Comparison of ENCODE assay signal across 18 cellular contexts in the genomic region with DNA sequence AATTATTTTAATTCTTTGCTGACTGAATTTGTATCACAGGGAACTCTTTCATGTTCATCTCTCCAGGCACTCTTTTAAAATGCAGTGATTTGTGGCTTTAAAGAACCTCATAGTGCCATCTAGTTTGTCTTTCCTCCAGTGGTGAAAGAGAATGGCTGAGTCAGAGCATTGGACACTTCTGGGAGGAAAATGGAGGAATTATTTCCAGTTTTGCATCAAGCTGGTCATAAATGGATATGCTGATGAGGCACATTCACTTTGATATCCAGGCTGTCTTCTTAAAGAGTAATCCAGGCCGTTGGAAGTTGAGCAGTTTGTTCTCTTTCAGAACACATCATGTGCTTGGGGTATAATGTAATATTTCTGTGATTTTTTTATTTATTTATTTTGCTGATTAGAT.
"Had no signal": no experiment of that assay in that cellular context is flagged by ENCODE, and none has a peak within 500 bp of the region (broad histone marks: within the 10 kb centered on the region; RNA-seq: fewer than 3 reads in every experiment).

No MANE protein-coding gene starts in this region.

- H3K9me3 ChIP-seq: ovary, stomach had no signal

- H3K4me3 ChIP-seq: ovary, skin epidermis, stomach had no signal

- DNase-seq: activated CD4-positive, alpha-beta T cell treated with anti-CD3 and anti-CD28 coated beads for 36 hours; activated CD8-positive, alpha-beta memory T cell treated with anti-CD3 and anti-CD28 coated beads, Interleukin-2, amount 50 U/mL, for 48 hours; activated CD8-positive, alpha-beta T cell treated with anti-CD3 and anti-CD28 coated beads, Interleukin-2, amount 10 ng/mL, durations not matched to agents 7 days and 5 days; activated naive CD4-positive, alpha-beta T cell; effector memory CD8-positive, alpha-beta T cell; head of caudate nucleus; islet precursor cell; left ventricle myocardium superior; ovary; retina; stomach; T1000; WERI-Rb-1 had no signal

- H3K27me3 Mint-ChIP-seq: activated CD4-positive, alpha-beta T cell treated with anti-CD3 and anti-CD28 coated beads for 36 hours; central memory CD8-positive, alpha-beta T cell; effector memory CD8-positive, alpha-beta T cell had no signal

- H3K27me3 ChIP-seq: ovary, stomach had no signal

- H3K4me1 ChIP-seq: stomach had no signal

- H3K4me1 Mint-ChIP-seq: activated CD4-positive, alpha-beta T cell treated with anti-CD3 and anti-CD28 coated beads for 36 hours; central memory CD8-positive, alpha-beta T cell; neural crest cell had no signal

- H3K36me3 ChIP-seq: ovary, WERI-Rb-1 had no signal

- H3K27ac Mint-ChIP-seq: activated CD4-positive, alpha-beta T cell treated with anti-CD3 and anti-CD28 coated beads for 36 hours; activated CD8-positive, alpha-beta T cell treated with anti-CD3 and anti-CD28 coated beads, Interleukin-2, amount 10 ng/mL, durations not matched to agents 7 days and 5 days; effector memory CD8-positive, alpha-beta T cell; mesothelial cell of epicardium had no signal

- H3K9me3 Mint-ChIP-seq: central memory CD8-positive, alpha-beta T cell; effector memory CD8-positive, alpha-beta T cell; mesothelial cell of epicardium; neural crest cell had no signal

- H3K27ac ChIP-seq: epithelial cell of prostate, ovary, skin epidermis, stomach, WERI-Rb-1 had no signal

- H3K4me3 Mint-ChIP-seq: activated CD4-positive, alpha-beta T cell treated with anti-CD3 and anti-CD28 coated beads for 36 hours; activated CD8-positive, alpha-beta T cell treated with anti-CD3 and anti-CD28 coated beads, Interleukin-2, amount 10 ng/mL, durations not matched to agents 7 days and 5 days; central memory CD8-positive, alpha-beta T cell; effector memory CD8-positive, alpha-beta T cell; mesothelial cell of epicardium; neural crest cell had no signal

- ATAC-seq: activated CD4-positive, alpha-beta T cell treated with anti-CD3 and anti-CD28 coated beads for 36 hours; activated CD8-positive, alpha-beta T cell treated with anti-CD3 and anti-CD28 coated beads, Interleukin-2, amount 10 ng/mL, durations not matched to agents 7 days and 5 days; effector memory CD8-positive, alpha-beta T cell; left ventricle myocardium superior had no signal
